Comparison of ENCODE assay signal across 2 cellular contexts in genomic region chr5:5386329-5386728, GRCh38.
TF ChIP-seq lines count a peak whose summit lies in the region.

No MANE protein-coding gene starts in this region.

TF ChIP-seq in HEK293, 187 proteins besides CTCF, POLR2A, EP300 and RAD21:
- TF ChIP-seq ZNF10 (tag by site-specific recombination; IDR thresholded peaks at IDR 0.05) = peak; percentile 98
- TF ChIP-seq ZBTB20 (tag by site-specific recombination; IDR thresholded peaks at IDR 0.05) = no peak
TF ChIP-seq in HEK293: peak in this region for 1.

TF ChIP-seq in H1, 55 proteins besides CTCF, POLR2A, EP300 and RAD21:
- TF ChIP-seq RXRA (IDR thresholded peaks at IDR 0.05; ENCODE audit: insufficient read depth, low read depth, low read length) = no peak
- peak; percentile 82; the same call in 1 of the 2 replicates for TF ChIP-seq KDM1A (IDR thresholded peaks at IDR 0.05; ENCODE audit: borderline replicate concordance, low read length)
TF ChIP-seq in H1: peak in this region for 1.
